26 cellular contexts compared by ENCODE assay signal in genomic region chr12:109488051-109488665, GRCh38. TPM values are rescaled to one million over a fixed set of nuclear protein-coding genes. Genes with fewer than 3 reads are reported as not detected.
A peak's percentile ranks its signal among the peaks of the same experiment; 100 is the strongest.
DNase-seq lines count a peak whose midpoint lies in the region; ATAC-seq, FAIRE-seq and TF ChIP-seq lines count a peak whose summit lies in the region.
"Had no signal": no experiment of that assay in that cellular context is flagged by ENCODE, and none has a peak within 500 bp of the region (broad histone marks: within the 10 kb centered on the region; RNA-seq: fewer than 3 reads in every experiment).

No MANE protein-coding gene starts in this region.

- ATAC-seq in K562 (no peak), GM23338 (no peak)
- ATAC-seq in stimulated activated naive CD8-positive, alpha-beta T cell treated with anti-CD3 and anti-CD28 coated beads, Interleukin-15, Interleukin-2, amounts not matched to agents 100 U/mL and 50 U/mL, for 24 hours, result no peak
- ATAC-seq: PC-3, Right ventricle myocardium inferior had no signal

- H3K4me3 ChIP-seq in K562 (no peak overlapping the region), mammary epithelial cell (replicated peaks in 1 of 3; ENCODE audit: insufficient read depth in 1 of 3, low read depth in 2 of 3, low read length in 3 of 3) (no peak overlapping the region), breast epithelium (no peak overlapping the region), GM23338 (no peak overlapping the region)
- H3K4me3 ChIP-seq: BLaER1, SJCRH30 had no signal

- no peak overlapping the region for H3K4me3 Mint-ChIP-seq in GM23338
- H3K4me3 Mint-ChIP-seq: CD4-positive, CD25-positive, alpha-beta regulatory T cell had no signal

- no peak for TF ChIP-seq CTCF in K562 (IDR thresholded peaks at IDR 0.05 in 2 of 3, conservative IDR thresholded peaks at IDR 0.05 in 1 of 3; ENCODE audit: insufficient read depth in 2 of 3, low read depth in 1 of 3, low read length in 3 of 3)
- no peak for TF ChIP-seq CTCF in mammary epithelial cell (conservative IDR thresholded peaks at IDR 0.05 in 1 of 2, IDR thresholded peaks at IDR 0.05 in 1 of 2; ENCODE audit: extremely low read depth in 1 of 2, insufficient read depth in 1 of 2, low read depth in 1 of 2, low read length in 2 of 2)
- TF ChIP-seq CTCF in breast epithelium (IDR thresholded peaks at IDR 0.05), result no peak
- no peak for TF ChIP-seq CTCF in GM23338 (conservative IDR thresholded peaks at IDR 0.05; ENCODE audit: low read depth in 2 of 2)

- H2AFZ ChIP-seq in K562 (ENCODE audit: low read depth, low read length) (no peak overlapping the region), mammary epithelial cell (ENCODE audit: low read depth, low read length) (no peak overlapping the region), GM23338 (no peak overlapping the region)

- H3K36me3 ChIP-seq in K562 (ENCODE audit: control insufficient read depth, insufficient read depth, low read length), result peaks cover 89% of the 10 kb centered on the region
- peaks cover 31% of the 10 kb centered on the region for H3K36me3 ChIP-seq in mammary epithelial cell (ENCODE audit: insufficient read depth, low read length)
- peaks cover 38% of the 10 kb centered on the region for H3K36me3 ChIP-seq in breast epithelium
- peaks cover 17% of the 10 kb centered on the region for H3K36me3 ChIP-seq in GM23338 (ENCODE audit: insufficient read depth)

- intact Hi-C loops in K562 (cut with micrococcal nuclease), result no loop called here
- intact Hi-C loops in mammary epithelial cell (cut with micrococcal nuclease), result no loop called here
- intact Hi-C loops in breast epithelium (cut with DNase I; ENCODE audit: low total_unique reads), result no loop called here

- TF ChIP-seq RAD21 in K562 (CRISPR knock-in tag; conservative IDR thresholded peaks at IDR 0.05 in 1 of 2, IDR thresholded peaks at IDR 0.05 in 1 of 2), result no peak

- peak; percentile 42 for DNase-seq in GM04504 (ENCODE audit: low read depth)
- DNase-seq in K562 (ENCODE audit: extremely low read depth in 1 of 4, low spot score in 3 of 4), result no peak
- peak; percentile 18 for DNase-seq in iris pigment epithelial cell (ENCODE audit: low read depth)
- DNase-seq in mammary epithelial cell, result no peak
- DNase-seq in breast epithelium (ENCODE audit: low spot score in 2 of 2), result no peak
- no peak for DNase-seq in stimulated activated naive CD8-positive, alpha-beta T cell treated with anti-CD3 and anti-CD28 coated beads, Interleukin-15, Interleukin-2, amounts not matched to agents 100 U/mL and 50 U/mL, for 24 hours
- DNase-seq in GM23338 (ENCODE audit: low spot score), result no peak
- DNase-seq: CD4-positive, CD25-positive, alpha-beta regulatory T cell; DMS153; DND-41; HCEC 1CT; Karpas-422; NCI-H1092; NCI-H1436; NCI-H187; NCI-H2081 treated with DMSO at 0.1 percent for 48 hours; NCI-H2171; NCI-H524 treated with DMSO at 0.1 percent for 48 hours; NCI-H82; NK-92 treated with Interleukin-12 subunit alpha and Interleukin-12 subunit beta, amount 100 ng/mL, for 24 hours; PC-3; SJCRH30 had no signal

- H4K20me1 ChIP-seq in K562 (replicated peaks; ENCODE audit: control insufficient read depth, insufficient read depth, low read length) (no peaks in the 10 kb centered on the region), mammary epithelial cell (ENCODE audit: insufficient read depth, low read length) (no peaks in the 10 kb centered on the region), GM23338 (replicated peaks; ENCODE audit: insufficient read depth) (no peaks in the 10 kb centered on the region)

- no peaks in the 10 kb centered on the region for H3K4me1 ChIP-seq in K562 (replicated peaks in 1 of 2; ENCODE audit: control insufficient read depth in 2 of 2, insufficient read depth in 2 of 2, low read length in 2 of 2)
- H3K4me1 ChIP-seq in mammary epithelial cell (ENCODE audit: insufficient read depth, low read length), result no peaks in the 10 kb centered on the region
- no peaks in the 10 kb centered on the region for H3K4me1 ChIP-seq in breast epithelium
- H3K4me1 ChIP-seq in GM23338 (ENCODE audit: insufficient read depth), result no peaks in the 10 kb centered on the region
- H3K4me1 ChIP-seq: BLaER1, SJCRH30 had no signal

- peaks cover 63% of the 10 kb centered on the region for H3K36me3 Mint-ChIP-seq in GM23338 (ENCODE audit: low read depth)

- no peak for FAIRE-seq in K562 (lab: Jason Lieb, UNC)
- FAIRE-seq: GM18507, H1 had no signal

- H3F3A ChIP-seq in GM23338 (replicated peaks; ENCODE audit: low read depth), result no peaks in the 10 kb centered on the region

- BruUV-seq in K562 (replicated peaks; lab: Mats Ljungman, UMichigan) (no TSS peak), mammary epithelial cell (replicated peaks; lab: Mats Ljungman, UMichigan) (no TSS peak)

- H3K9me3 ChIP-seq in K562 (replicated peaks; ENCODE audit: control insufficient read depth, insufficient read depth, low read depth, low read length), result no peaks in the 10 kb centered on the region
- H3K9me3 ChIP-seq in mammary epithelial cell (replicated peaks; ENCODE audit: insufficient read depth, low read length), result no peaks in the 10 kb centered on the region
- no peaks in the 10 kb centered on the region for H3K9me3 ChIP-seq in breast epithelium
- H3K9me3 ChIP-seq: BLaER1, SJCRH30 had no signal

- POLR2A ChIA-PET in K562 (lab: Yijun Ruan, JAX), result no interaction called here

- no peaks in the 10 kb centered on the region; the same call in 2 of the 3 replicates for H3K9me3 Mint-ChIP-seq in GM23338
- H3K9me3 Mint-ChIP-seq: CD4-positive, CD25-positive, alpha-beta regulatory T cell had no signal

- H3K9me1 ChIP-seq in K562 (ENCODE audit: control insufficient read depth, insufficient read depth, low read length), result no peaks in the 10 kb centered on the region

- H3K4me1 Mint-ChIP-seq in GM23338, result no peaks in the 10 kb centered on the region

- dilution Hi-C loops in mammary epithelial cell (cut with HindIII; ENCODE audit: low sequenced_read_pairs), result no loop called here

- CTCF ChIA-PET in K562 (lab: Yijun Ruan, JAX; ENCODE audit: low intra/inter-chr PET ratio) (no interaction called here), mammary epithelial cell (lab: Charles Lee; ENCODE audit: low non-redundant PET) (no interaction called here)

- 69% methylated on average over 7 of the region's 7 CpGs for WGBS in K562 (ENCODE audit: insufficient coverage, low coverage, missing lambda C conversion rate)
- 92% methylated on average over 7 of the region's 7 CpGs for WGBS in mammary epithelial cell (ENCODE audit: low coverage, missing lambda C conversion rate)

- in situ Hi-C loops in K562 (cut with MboI) (no loop called here), mammary epithelial cell (cut with MboI; ENCODE audit: low sequenced_read_pairs in 2 of 2) (no loop called here)

- H3K27ac ChIP-seq in K562 (ENCODE audit: extremely low read depth, low read depth, low read length) (no peak overlapping the region), mammary epithelial cell (ENCODE audit: insufficient read depth, low read depth, low read length) (no peak overlapping the region), breast epithelium (no peak overlapping the region), GM23338 (ENCODE audit: low read depth) (no peak overlapping the region)
- H3K27ac ChIP-seq: BLaER1, SJCRH30 had no signal

- H3K27me3 Mint-ChIP-seq in GM23338 (ENCODE audit: insufficient read depth, low read depth, poor library complexity), result peaks cover 2% of the 10 kb centered on the region
- H3K27me3 Mint-ChIP-seq: CD4-positive, CD25-positive, alpha-beta regulatory T cell had no signal

- H3K27ac Mint-ChIP-seq in GM23338, result no peak overlapping the region

- no peaks in the 10 kb centered on the region for H3K79me2 ChIP-seq in K562 (ENCODE audit: control insufficient read depth, insufficient read depth, low read length)
- H3K79me2 ChIP-seq in mammary epithelial cell (ENCODE audit: insufficient read depth, low read length), result no peaks in the 10 kb centered on the region
- no peaks in the 10 kb centered on the region for H3K79me2 ChIP-seq in GM23338 (replicated peaks; ENCODE audit: insufficient read depth)

- H3K9ac ChIP-seq in K562 (ENCODE audit: insufficient read depth in 1 of 2, low read depth in 2 of 2, low read length in 2 of 2), result no peak overlapping the region
- H3K9ac ChIP-seq in mammary epithelial cell (ENCODE audit: insufficient read depth, low read length), result no peak overlapping the region
- H3K9ac ChIP-seq: BLaER1 had no signal

- TF ChIP-seq POLR2A in K562 (conservative IDR thresholded peaks at IDR 0.05) (no peak), breast epithelium (IDR thresholded peaks at IDR 0.05) (no peak)

- no peaks in the 10 kb centered on the region for H3K9me2 ChIP-seq in GM23338 (ENCODE audit: insufficient read depth)

- no peak overlapping the region for H3K4me2 ChIP-seq in K562 (ENCODE audit: insufficient read depth, low read length)
- H3K4me2 ChIP-seq in mammary epithelial cell (ENCODE audit: insufficient read depth, low read depth, low read length), result no peak overlapping the region
- no peak overlapping the region for H3K4me2 ChIP-seq in GM23338
- H3K4me2 ChIP-seq: BLaER1 had no signal

- H3K27me3 ChIP-seq in K562 (ENCODE audit: control insufficient read depth in 2 of 2, insufficient read depth in 2 of 2, low read length in 2 of 2) (no peaks in the 10 kb centered on the region), mammary epithelial cell (ENCODE audit: insufficient read depth, low read length) (no peaks in the 10 kb centered on the region), breast epithelium (no peaks in the 10 kb centered on the region), GM23338 (ENCODE audit: insufficient read depth) (no peaks in the 10 kb centered on the region)
- H3K27me3 ChIP-seq: BLaER1, SJCRH30 had no signal

- TF ChIP-seq EP300 in K562 (IDR thresholded peaks at IDR 0.05; ENCODE audit: low read length), result no peak

RNA-seq across cellular contexts. Expression of gene UBE3B, which starts 10.7 kb away (rescaled TPM):
- 126 and 128 TPM in 2 replicates for total RNA-seq in K562 (2011; cell fraction: chromatin; rRNA removed; ENCODE audit: low replicate concordance)
- 54.6 and 61.0 TPM in 2 replicates for total RNA-seq in K562 (2011; cell fraction: nucleolus; rRNA removed)
- total RNA-seq in K562 (2011; cell fraction: nucleoplasm; rRNA removed), result 70.8 and 93.3 TPM in 2 replicates
- 16.2 and 19.8 TPM in 2 replicates for total RNA-seq in K562 (2014; rRNA removed)
- total RNA-seq in K562 (2014; rRNA removed; fragmentation: Illumina TruSeq; extraction: Trizol), result 12.2 and 13.8 TPM in 2 replicates
- 11.5 and 11.6 TPM in 2 replicates for total RNA-seq in K562 (2015; rRNA removed; fragmentation: Illumina TruSeq; extraction: Trizol)
- 18.7 and 21.8 TPM in 2 replicates for total RNA-seq in K562 (2021)
- 23.6 and 28.5 TPM in 2 replicates for polyA plus RNA-seq in K562 (2011; rRNA removed)
- polyA plus RNA-seq in K562 (2011; cell fraction: cytosol; rRNA removed), result 11.8 and 17.3 TPM in 2 replicates
- polyA plus RNA-seq in K562 (2011; cell fraction: nucleus; rRNA removed), result 102 and 103 TPM in 2 replicates
- 13.6 and 18.2 TPM in 2 replicates for polyA plus RNA-seq in K562 (2012)
- 14.8 and 17.1 TPM in 2 replicates for polyA plus RNA-seq in K562 (2014; fragmentation: Illumina TruSeq; extraction: Trizol)
- polyA plus RNA-seq in K562 (2014; fragmentation: Nextera tagmentation; extraction: Ambion mirVana), result 1 to 10 TPM; 7.6 to 8.1 TPM
- 15.5 and 22.1 TPM in 2 replicates for polyA plus RNA-seq in K562 (2014; rRNA removed)
- 49.4 and 50.7 TPM in 2 replicates for polyA minus RNA-seq in K562 (2011; rRNA and poly(A)+ RNA removed)
- 18.0 and 22.2 TPM in 2 replicates for polyA minus RNA-seq in K562 (2011; cell fraction: cytosol; rRNA and poly(A)+ RNA removed)
- polyA minus RNA-seq in K562 (2011; cell fraction: nucleus; rRNA and poly(A)+ RNA removed), result 56.4 and 98.5 TPM in 2 replicates
- total RNA-seq in mammary epithelial cell, result 10 to 100 TPM; 31.2 to 53.7 TPM
- 21.5 TPM for polyA plus RNA-seq in mammary epithelial cell
- 103 TPM for polyA minus RNA-seq in mammary epithelial cell
- 10 to 100 TPM; 34.7 to 54.7 (median 47.7) TPM for total RNA-seq in breast epithelium
- total RNA-seq in GM23338 (2014; rRNA removed; shearing (Covaris generic)), result 20.7 and 20.8 TPM in 2 replicates
- 20.8 and 26.8 TPM in 2 replicates for polyA plus RNA-seq in GM23338 (2016; fragmentation: Nextera tagmentation; extraction: Ambion mirVana)

RNA-seq across cellular contexts. Expression of gene KCTD10, which starts 11.1 kb away (rescaled TPM):
- 70.7 and 115 TPM in 2 replicates for total RNA-seq in K562 (2011; cell fraction: chromatin; rRNA removed; ENCODE audit: low replicate concordance)
- 74.2 and 80.5 TPM in 2 replicates for total RNA-seq in K562 (2011; cell fraction: nucleolus; rRNA removed)
- total RNA-seq in K562 (2011; cell fraction: nucleoplasm; rRNA removed), result 83.2 and 88.9 TPM in 2 replicates
- total RNA-seq in K562 (2014; rRNA removed) (10.1 and 22.7 TPM in 2 replicates), K562 (2014; rRNA removed; fragmentation: Illumina TruSeq; extraction: Trizol) (13.3 and 16.7 TPM in 2 replicates), K562 (2015; rRNA removed; fragmentation: Illumina TruSeq; extraction: Trizol) (14.9 and 15.7 TPM in 2 replicates), K562 (2021) (20.4 and 24.1 TPM in 2 replicates), mammary epithelial cell (100 to 1,000 TPM in 1 of 2 donors, 10 to 100 TPM in 1; 71.2 to 125 TPM), breast epithelium (10 to 100 TPM; 65.3 to 86.2 (median 70.4) TPM)
- polyA plus RNA-seq in K562 (2011; rRNA removed) (37.5 and 40.7 TPM in 2 replicates), K562 (2014; fragmentation: Illumina TruSeq; extraction: Trizol) (19.2 and 25.9 TPM in 2 replicates), K562 (2014; fragmentation: Nextera tagmentation; extraction: Ambion mirVana) (10 to 100 TPM in 1 of 2 experiments, 1 to 10 TPM in 1; 1.9 to 12.3 TPM), K562 (2014; rRNA removed) (19.1 and 21.8 TPM in 2 replicates), mammary epithelial cell (72.5 TPM), GM23338 (2016; fragmentation: Nextera tagmentation; extraction: Ambion mirVana) (15.8 and 16.8 TPM in 2 replicates)
- 38.5 and 40.1 TPM in 2 replicates for polyA plus RNA-seq in K562 (2011; cell fraction: cytosol; rRNA removed)
- 56.0 and 66.5 TPM in 2 replicates for polyA plus RNA-seq in K562 (2011; cell fraction: nucleus; rRNA removed)
- 15.0 and 18.6 TPM in 2 replicates for polyA plus RNA-seq in K562 (2012)
- polyA minus RNA-seq in K562 (2011; rRNA and poly(A)+ RNA removed), result 63.9 and 66.3 TPM in 2 replicates
- polyA minus RNA-seq in K562 (2011; cell fraction: cytosol; rRNA and poly(A)+ RNA removed), result 26.6 and 27.7 TPM in 2 replicates
- 54.7 and 75.9 TPM in 2 replicates for polyA minus RNA-seq in K562 (2011; cell fraction: nucleus; rRNA and poly(A)+ RNA removed)
- 126 TPM for polyA minus RNA-seq in mammary epithelial cell
- 45.2 and 56.2 TPM in 2 replicates for total RNA-seq in GM23338 (2014; rRNA removed; shearing (Covaris generic))

Comparison
In these comparisons a context has a peak if more than half of its experiments do, and no peak if none do; other contexts are left out.
1. DNase-seq: peak in GM04504 (single experiment) and iris pigment epithelial cell (single experiment); none in K562 (0 of 4), mammary epithelial cell (single experiment), breast epithelium (0 of 2), stimulated activated naive CD8-positive, alpha-beta T cell treated with anti-CD3 and anti-CD28 coated beads, Interleukin-15, Interleukin-2, amounts not matched to agents 100 U/mL and 50 U/mL, for 24 hours (single experiment) and GM23338 (single experiment).